In the genomic region with DNA sequence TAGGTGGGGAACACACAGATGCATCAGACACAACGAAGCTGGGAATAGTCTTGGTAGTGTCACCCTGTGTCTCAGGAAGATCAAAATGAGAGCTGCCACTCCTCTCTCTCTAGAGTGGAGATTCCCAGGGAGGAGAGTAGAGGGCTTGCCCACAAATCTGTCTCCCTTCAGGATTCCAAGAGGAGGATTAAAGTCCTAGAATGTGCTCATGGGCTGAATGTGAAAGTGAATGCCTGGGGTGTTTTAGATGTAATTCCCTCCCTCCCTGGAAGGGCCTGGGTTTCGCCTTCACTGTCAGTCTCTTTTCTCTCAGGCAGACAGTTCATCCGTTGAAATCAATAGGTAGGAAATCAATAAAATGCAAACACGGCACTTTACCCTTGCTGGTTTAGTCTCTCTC, we compare ENCODE assay signal across 25 cellular contexts.
"Had no signal": no experiment of that assay in that cellular context is flagged by ENCODE, and none has a peak within 500 bp of the region (broad histone marks: within the 10 kb centered on the region; RNA-seq: fewer than 3 reads in every experiment).

No MANE protein-coding gene starts in this region.

- H3K4me1 ChIP-seq: ascending aorta, body of pancreas, Peyer's patch, SJSA1 had no signal

- H3K4me3 ChIP-seq: ascending aorta, body of pancreas, Peyer's patch, SJSA1 had no signal

- DNase-seq: activated CD4-positive, alpha-beta T cell treated with anti-CD3 and anti-CD28 coated beads for 4 hours; activated CD8-positive, alpha-beta memory T cell treated with anti-CD3 and anti-CD28 coated beads, Interleukin-2, amount 50 U/mL, for 48 hours; activated CD8-positive, alpha-beta T cell treated with anti-CD3 and anti-CD28 coated beads for 36 hours; activated effector memory CD4-positive, alpha-beta T cell treated with Interleukin-2 at 50 U/mL for 16 hours; activated naive CD4-positive, alpha-beta T cell; activated naive CD8-positive, alpha-beta T cell treated with anti-CD3 and anti-CD28 coated beads, Interleukin-2, amount 50 U/mL, for 24 hours; activated T-cell treated with anti-CD3 and anti-CD28 coated beads, Interleukin-2, amount 50 U/mL, for 1 hour; amniotic stem cell; body of pancreas; Karpas-422; MM.1S; NCI-H146; NCI-H2029; NCI-H2107; NCI-H2227 treated with DMSO at 0.1 percent for 48 hours; NCI-H510A; NCI-H526 treated with DMSO at 0.1 percent for 48 hours; NCI-H82; Peyer's patch; SHP77 had no signal

- H3K27me3 ChIP-seq: ascending aorta, body of pancreas, Peyer's patch, SJSA1 had no signal

- ATAC-seq: activated CD4-positive, CD25-positive, alpha-beta regulatory T cell treated with anti-CD3 and anti-CD28 coated beads, Interleukin-2, amount 50 U/mL, for 24 hours; activated CD8-positive, alpha-beta T cell treated with anti-CD3 and anti-CD28 coated beads for 36 hours; activated naive CD4-positive, alpha-beta T cell treated with anti-CD3 and anti-CD28 coated beads, Interleukin-2, amount 50 U/mL, for 72 hours; activated naive CD8-positive, alpha-beta T cell treated with anti-CD3 and anti-CD28 coated beads, Interleukin-2, amount 50 U/mL, for 24 hours; body of pancreas; SK-N-SH treated with all-trans-retinoic acid at 6 μM for 48 hours had no signal

- H3K36me3 ChIP-seq: ascending aorta, Peyer's patch, SJSA1 had no signal

- H3K9me3 ChIP-seq: ascending aorta, body of pancreas, Peyer's patch, SJSA1 had no signal

- H3K27ac ChIP-seq: ascending aorta, body of pancreas, Peyer's patch, SJSA1 had no signal
